12 cellular contexts compared by ENCODE assay signal in the genomic region with DNA sequence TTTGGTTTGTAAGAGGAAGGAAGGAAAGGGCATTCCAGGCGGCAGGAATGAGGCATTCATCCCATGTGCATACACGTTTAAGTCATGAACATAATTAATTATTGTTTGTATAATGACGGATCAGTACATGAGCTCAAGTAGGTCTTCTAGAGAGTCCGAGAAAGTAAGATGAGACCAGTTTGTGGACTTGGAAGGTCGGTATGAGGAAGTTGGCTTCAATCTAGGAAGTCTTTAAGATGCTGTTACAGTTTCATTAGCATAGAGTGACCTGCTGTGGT. TPM values are rescaled to one million over a fixed set of nuclear protein-coding genes. Genes with fewer than 3 reads are reported as not detected.
DNase-seq lines count a peak whose midpoint lies in the region; ATAC-seq and TF ChIP-seq lines count a peak whose summit lies in the region.
"Had no signal": no experiment of that assay in that cellular context is flagged by ENCODE, and none has a peak within 500 bp of the region (broad histone marks: within the 10 kb centered on the region; RNA-seq: fewer than 3 reads in every experiment).

No MANE protein-coding gene starts in this region.

- peak overlapping the region; percentile 51; the same call in 1 of the 2 replicates for H3K27ac Mint-ChIP-seq in HFFc6
- no peak overlapping the region for H3K27ac Mint-ChIP-seq in activated CD8-positive, alpha-beta T cell treated with anti-CD3 and anti-CD28 coated beads, Interleukin-2, amount 10 ng/mL, durations not matched to agents 7 days and 5 days

- H3K9me3 Mint-ChIP-seq in HFFc6: no peaks in the 10 kb centered on the region; the same call in 1 of the 2 replicates
- no peaks in the 10 kb centered on the region for H3K9me3 Mint-ChIP-seq in activated CD8-positive, alpha-beta T cell treated with anti-CD3 and anti-CD28 coated beads, Interleukin-2, amount 10 ng/mL, durations not matched to agents 7 days and 5 days (ENCODE audit: insufficient read depth)

- peaks cover 30% of the 10 kb centered on the region for H3K36me3 Mint-ChIP-seq in HFFc6 (ENCODE audit: low read depth)
- H3K36me3 Mint-ChIP-seq in activated CD8-positive, alpha-beta T cell treated with anti-CD3 and anti-CD28 coated beads, Interleukin-2, amount 10 ng/mL, durations not matched to agents 7 days and 5 days (ENCODE audit: low read depth): peaks cover 30% of the 10 kb centered on the region

- no peaks in the 10 kb centered on the region for H3K9me3 ChIP-seq in BLaER1 treated with 17β-estradiol and CSF1 and Interleukin-3, amounts not matched to agents 10 nM and 100 nM (replicated peaks in 1 of 11)
- H3K9me3 ChIP-seq: HAP-1 had no signal

- peaks cover 66% of the 10 kb centered on the region for H3K4me1 Mint-ChIP-seq in HFFc6 (ENCODE audit: low read depth)
- peaks cover 39% of the 10 kb centered on the region for H3K4me1 Mint-ChIP-seq in activated CD8-positive, alpha-beta T cell treated with anti-CD3 and anti-CD28 coated beads, Interleukin-2, amount 10 ng/mL, durations not matched to agents 7 days and 5 days (ENCODE audit: low read depth)

- peak; percentile 39; the same call in 1 of the 2 replicates for TF ChIP-seq CTCF in HFFc6 (IDR thresholded peaks at IDR 0.05)

- H3K9ac ChIP-seq in BLaER1 treated with 17β-estradiol and CSF1 and Interleukin-3, amounts not matched to agents 10 nM and 100 nM: peak overlapping the region in 7 of 11 experiments; percentile 0 to 96 (median 90); a peak in 9 of 22 replicates

- H3K27me3 ChIP-seq in BLaER1 treated with 17β-estradiol and CSF1 and Interleukin-3, amounts not matched to agents 10 nM and 100 nM: no peaks in the 10 kb centered on the region
- H3K27me3 ChIP-seq: dorsolateral prefrontal cortex had no signal

- CTCF ChIA-PET in activated CD8-positive, alpha-beta T cell treated with anti-CD3 and anti-CD28 coated beads, Interleukin-2, amount 10 ng/mL, durations not matched to agents 7 days and 5 days (lab: Charles Lee): interaction anchor here (0.6 to 2.1 kb wide), 5 partner anchors 22 to 279 kb away, joined by 3 to 7 read pairs (median 3); no protein-coding TSS in a partner anchor

- H3K4me3 Mint-ChIP-seq in HFFc6: peak overlapping the region; percentile 96
- peak overlapping the region; percentile 86 for H3K4me3 Mint-ChIP-seq in activated CD8-positive, alpha-beta T cell treated with anti-CD3 and anti-CD28 coated beads, Interleukin-2, amount 10 ng/mL, durations not matched to agents 7 days and 5 days

- peaks cover 0 to 41% (median 24%) of the 10 kb centered on the region in 11 experiments; a peak in 18 of 22 replicates for H3K36me3 ChIP-seq in BLaER1 treated with 17β-estradiol and CSF1 and Interleukin-3, amounts not matched to agents 10 nM and 100 nM

- DNase-seq in HFFc6 (peak; percentile 21), kidney glomerular epithelial cell (lab: John Stamatoyannopoulos, UW) (peak; percentile 39), globus pallidus (ENCODE audit: low spot score) (no peak), left ventricle myocardium superior (no peak), SK-N-DZ (ENCODE audit: low spot score) (no peak)
- no peak for DNase-seq in activated CD8-positive, alpha-beta T cell treated with anti-CD3 and anti-CD28 coated beads, Interleukin-2, amount 10 ng/mL, durations not matched to agents 7 days and 5 days
- DNase-seq: activated CD4-positive, CD25-positive, alpha-beta regulatory T cell; dorsolateral prefrontal cortex; NCI-H1092 treated with DMSO at 0.1 percent for 48 hours had no signal

- peak overlapping the region; percentile 82 to 99 (median 88) for H3K4me2 ChIP-seq in BLaER1 treated with 17β-estradiol and CSF1 and Interleukin-3, amounts not matched to agents 10 nM and 100 nM

- H3K27ac ChIP-seq in BLaER1 treated with 17β-estradiol and CSF1 and Interleukin-3, amounts not matched to agents 10 nM and 100 nM: peak overlapping the region in 3 of 11 experiments; percentile 0 to 10 (median 6); a peak in 1 of 22 replicates
- H3K27ac ChIP-seq: dorsolateral prefrontal cortex had no signal

- POLR2A ChIA-PET in activated CD8-positive, alpha-beta T cell treated with anti-CD3 and anti-CD28 coated beads, Interleukin-2, amount 10 ng/mL, durations not matched to agents 7 days and 5 days (lab: Charles Lee): interaction anchor here (0.6 to 0.7 kb wide), 2 partner anchors 22 to 160 kb away, joined by 3 read pairs; no protein-coding TSS in a partner anchor

- no peaks in the 10 kb centered on the region for H3K27me3 Mint-ChIP-seq in HFFc6 (ENCODE audit: insufficient read depth)
- no peaks in the 10 kb centered on the region for H3K27me3 Mint-ChIP-seq in activated CD8-positive, alpha-beta T cell treated with anti-CD3 and anti-CD28 coated beads, Interleukin-2, amount 10 ng/mL, durations not matched to agents 7 days and 5 days (ENCODE audit: low read depth)

- no peak for ATAC-seq in activated CD8-positive, alpha-beta T cell treated with anti-CD3 and anti-CD28 coated beads, Interleukin-2, amount 10 ng/mL, durations not matched to agents 7 days and 5 days
- ATAC-seq in left ventricle myocardium superior: no peak
- no peak for ATAC-seq in GM21825 (IDR thresholded peaks at IDR 0.05; ENCODE audit: unreplicated experiment)

- H3K4me3 ChIP-seq in BLaER1 treated with 17β-estradiol and CSF1 and Interleukin-3, amounts not matched to agents 10 nM and 100 nM: peak overlapping the region in 9 of 10 experiments; percentile 84 to 99 (median 93); a peak in 15 of 20 replicates

- intact Hi-C loops in left ventricle myocardium superior (cut with micrococcal nuclease): no loop called here

- peaks cover 40 to 82% (median 65%) of the 10 kb centered on the region in 11 experiments; a peak in 21 of 22 replicates for H4K20me1 ChIP-seq in BLaER1 treated with 17β-estradiol and CSF1 and Interleukin-3, amounts not matched to agents 10 nM and 100 nM

- peaks cover 31 to 53% (median 38%) of the 10 kb centered on the region in 10 experiments for H3K4me1 ChIP-seq in BLaER1 treated with 17β-estradiol and CSF1 and Interleukin-3, amounts not matched to agents 10 nM and 100 nM

RNA-seq across cellular contexts. Expression of gene GTF3C4, which starts 2.1 kb away (rescaled TPM):
- total RNA-seq in HFFc6 (2021; fragmentation: NEBNext Ultra II Directional; extraction: Animal tissue kit (Norgen Biotek cat#: 25700)): 10 to 100 TPM; 13.5 to 16.0 (median 15.1) TPM
- total RNA-seq in activated CD8-positive, alpha-beta T cell treated with anti-CD3 and anti-CD28 coated beads, Interleukin-2, amount 10 ng/mL, durations not matched to agents 7 days and 5 days: 10 to 100 TPM; 12.2 to 13.0 TPM
- total RNA-seq in left ventricle myocardium superior: 9.9 TPM
- polyA plus RNA-seq in SK-N-DZ (2014; cell fraction: cytosol; rRNA removed): 15.6 and 16.2 TPM in 2 replicates
- 4.4 and 5.7 TPM in 2 replicates for polyA plus RNA-seq in SK-N-DZ (2014; cell fraction: nucleus; rRNA removed)

RNA-seq across cellular contexts. Expression of gene DDX31, which starts 2.6 kb away (rescaled TPM):
- total RNA-seq in HFFc6 (2021; fragmentation: NEBNext Ultra II Directional; extraction: Animal tissue kit (Norgen Biotek cat#: 25700)): 10 to 100 TPM in 5 of 6 experiments, 1 to 10 TPM in 1; 9.6 to 16.2 (median 14.9) TPM
- 10 to 100 TPM; 12.6 to 13.2 TPM for total RNA-seq in activated CD8-positive, alpha-beta T cell treated with anti-CD3 and anti-CD28 coated beads, Interleukin-2, amount 10 ng/mL, durations not matched to agents 7 days and 5 days
- 5.8 TPM for total RNA-seq in left ventricle myocardium superior
- 21.2 and 25.9 TPM in 2 replicates for polyA plus RNA-seq in SK-N-DZ (2014; cell fraction: cytosol; rRNA removed)
- 62.3 and 75.8 TPM in 2 replicates for polyA plus RNA-seq in SK-N-DZ (2014; cell fraction: nucleus; rRNA removed)

Comparison
In these comparisons a context has a peak if more than half of its experiments do, and no peak if none do; other contexts are left out.
1. DNase-seq: peak in HFFc6 (single experiment) and kidney glomerular epithelial cell (single experiment); none in activated CD8-positive, alpha-beta T cell treated with anti-CD3 and anti-CD28 coated beads, Interleukin-2, amount 10 ng/mL, durations not matched to agents 7 days and 5 days (single experiment), globus pallidus (single experiment), left ventricle myocardium superior (single experiment) and SK-N-DZ (single experiment).